14 cellular contexts compared by ENCODE assay signal in the genomic region with DNA sequence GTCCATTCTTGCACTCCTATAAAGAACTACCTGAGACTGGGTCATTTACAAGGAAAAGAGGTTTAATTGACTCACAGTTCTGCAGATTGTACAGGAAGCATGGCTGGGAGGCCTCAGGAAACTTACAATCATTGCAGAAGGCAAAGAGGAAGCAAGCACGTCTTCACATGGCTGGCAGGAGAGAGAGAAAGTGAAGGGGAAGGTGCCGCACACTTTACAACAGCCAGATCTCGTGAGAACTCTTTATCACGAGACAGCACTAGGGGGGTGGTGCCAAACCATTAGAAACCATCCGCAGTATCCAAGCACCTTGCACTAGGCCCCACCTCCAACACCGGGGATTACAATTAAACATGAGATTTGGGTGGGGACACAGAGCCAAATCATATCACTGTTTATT. TPM values are rescaled to one million over a fixed set of nuclear protein-coding genes. Genes with fewer than 3 reads are reported as not detected.
DNase-seq lines count a peak whose midpoint lies in the region; ATAC-seq and TF ChIP-seq lines count a peak whose summit lies in the region.
"Had no signal": no experiment of that assay in that cellular context is flagged by ENCODE, and none has a peak within 500 bp of the region (broad histone marks: within the 10 kb centered on the region; RNA-seq: fewer than 3 reads in every experiment).

No MANE protein-coding gene starts in this region.

- peaks cover 5% of the 10 kb centered on the region for H3K9me3 Mint-ChIP-seq in chondrocyte (ENCODE audit: low read depth)
- peaks cover 12% of the 10 kb centered on the region for H3K9me3 Mint-ChIP-seq in activated CD8-positive, alpha-beta T cell treated with anti-CD3 and anti-CD28 coated beads, Interleukin-2, amount 10 ng/mL, durations not matched to agents 7 days and 5 days (ENCODE audit: insufficient read depth)

- H3K4me3 Mint-ChIP-seq in chondrocyte (ENCODE audit: unreplicated experiment) = no peak overlapping the region
- H3K4me3 Mint-ChIP-seq in activated CD8-positive, alpha-beta T cell treated with anti-CD3 and anti-CD28 coated beads, Interleukin-2, amount 10 ng/mL, durations not matched to agents 7 days and 5 days = no peak overlapping the region
- H3K4me3 Mint-ChIP-seq: CD4-positive, CD25-positive, alpha-beta regulatory T cell; CD8-positive, alpha-beta T cell had no signal

- peak; percentile 22 for DNase-seq in NCI-H2029 (lab: John Stamatoyannopoulos, UW)
- DNase-seq in NCI-H2029 treated with DMSO at 0.1 percent for 48 hours (lab: John Stamatoyannopoulos, UW) = no peak
- peak; percentile 50 for DNase-seq in NCI-H187 treated with DMSO at 0.1 percent for 48 hours (lab: John Stamatoyannopoulos, UW)
- DNase-seq in chondrocyte (ENCODE audit: low spot score) = peak; percentile 2
- DNase-seq in posterior vena cava (ENCODE audit: low spot score) = peak; percentile 25
- no peak for DNase-seq in mesenteric fat pad (ENCODE audit: low spot score)
- DNase-seq in activated CD8-positive, alpha-beta T cell treated with anti-CD3 and anti-CD28 coated beads, Interleukin-2, amount 10 ng/mL, durations not matched to agents 7 days and 5 days = no peak
- no peak for DNase-seq in HCEC 1CT
- DNase-seq: 8988T; CD4-positive, CD25-positive, alpha-beta regulatory T cell; CD8-positive, alpha-beta T cell; DMS 273 treated with DMSO at 0.1 percent for 48 hours; DND-41; GOT3 had no signal

- CTCF ChIA-PET in activated CD8-positive, alpha-beta T cell treated with anti-CD3 and anti-CD28 coated beads, Interleukin-2, amount 10 ng/mL, durations not matched to agents 7 days and 5 days (lab: Charles Lee) = no interaction called here

- no peaks in the 10 kb centered on the region for H3K36me3 Mint-ChIP-seq in chondrocyte (ENCODE audit: low read depth)
- H3K36me3 Mint-ChIP-seq in activated CD8-positive, alpha-beta T cell treated with anti-CD3 and anti-CD28 coated beads, Interleukin-2, amount 10 ng/mL, durations not matched to agents 7 days and 5 days (ENCODE audit: low read depth) = peaks cover 3% of the 10 kb centered on the region
- H3K36me3 Mint-ChIP-seq: CD8-positive, alpha-beta T cell had no signal

- intact Hi-C loops in posterior vena cava (cut with DNase I) = no loop called here

- POLR2A ChIA-PET in activated CD8-positive, alpha-beta T cell treated with anti-CD3 and anti-CD28 coated beads, Interleukin-2, amount 10 ng/mL, durations not matched to agents 7 days and 5 days (lab: Charles Lee) = no interaction called here

- peaks cover 2% of the 10 kb centered on the region for H3K27me3 Mint-ChIP-seq in chondrocyte (ENCODE audit: low read depth)
- H3K27me3 Mint-ChIP-seq in activated CD8-positive, alpha-beta T cell treated with anti-CD3 and anti-CD28 coated beads, Interleukin-2, amount 10 ng/mL, durations not matched to agents 7 days and 5 days (ENCODE audit: low read depth) = no peaks in the 10 kb centered on the region

- no peak overlapping the region for H3K27ac Mint-ChIP-seq in chondrocyte (ENCODE audit: unreplicated experiment)
- H3K27ac Mint-ChIP-seq in activated CD8-positive, alpha-beta T cell treated with anti-CD3 and anti-CD28 coated beads, Interleukin-2, amount 10 ng/mL, durations not matched to agents 7 days and 5 days = no peak overlapping the region
- H3K27ac Mint-ChIP-seq: CD8-positive, alpha-beta T cell had no signal

- TF ChIP-seq CTCF in chondrocyte (IDR thresholded peaks at IDR 0.05) = no peak

- ATAC-seq in activated CD8-positive, alpha-beta T cell treated with anti-CD3 and anti-CD28 coated beads, Interleukin-2, amount 10 ng/mL, durations not matched to agents 7 days and 5 days = no peak
- ATAC-seq: CD8-positive, alpha-beta T cell had no signal

- no peaks in the 10 kb centered on the region for H3K4me1 Mint-ChIP-seq in chondrocyte (ENCODE audit: low read depth)
- H3K4me1 Mint-ChIP-seq in activated CD8-positive, alpha-beta T cell treated with anti-CD3 and anti-CD28 coated beads, Interleukin-2, amount 10 ng/mL, durations not matched to agents 7 days and 5 days (ENCODE audit: low read depth) = no peaks in the 10 kb centered on the region
- H3K4me1 Mint-ChIP-seq: CD4-positive, CD25-positive, alpha-beta regulatory T cell had no signal

RNA-seq across cellular contexts. Expression of a gene that starts 19.4 kb away (rescaled TPM):
- total RNA-seq in chondrocyte = 5.7 to 19.0 TPM (median 6.2 TPM) in 3 replicates
- total RNA-seq in posterior vena cava = 1 to 10 TPM; 6.0 to 6.1 TPM
- total RNA-seq in mesenteric fat pad = 5.9 TPM
- total RNA-seq in activated CD8-positive, alpha-beta T cell treated with anti-CD3 and anti-CD28 coated beads, Interleukin-2, amount 10 ng/mL, durations not matched to agents 7 days and 5 days = 10 to 100 TPM; 63.6 to 76.1 TPM

Comparison
In these comparisons a context has a peak if more than half of its experiments do, and no peak if none do; other contexts are left out.
1. DNase-seq: peak in NCI-H2029 (single experiment), NCI-H187 treated with DMSO at 0.1 percent for 48 hours (single experiment), chondrocyte (single experiment) and posterior vena cava (single experiment); none in NCI-H2029 treated with DMSO at 0.1 percent for 48 hours (single experiment), mesenteric fat pad (single experiment), activated CD8-positive, alpha-beta T cell treated with anti-CD3 and anti-CD28 coated beads, Interleukin-2, amount 10 ng/mL, durations not matched to agents 7 days and 5 days (single experiment) and HCEC 1CT (single experiment).